Comparison of ENCODE assay signal across 7 cellular contexts in the genomic region with DNA sequence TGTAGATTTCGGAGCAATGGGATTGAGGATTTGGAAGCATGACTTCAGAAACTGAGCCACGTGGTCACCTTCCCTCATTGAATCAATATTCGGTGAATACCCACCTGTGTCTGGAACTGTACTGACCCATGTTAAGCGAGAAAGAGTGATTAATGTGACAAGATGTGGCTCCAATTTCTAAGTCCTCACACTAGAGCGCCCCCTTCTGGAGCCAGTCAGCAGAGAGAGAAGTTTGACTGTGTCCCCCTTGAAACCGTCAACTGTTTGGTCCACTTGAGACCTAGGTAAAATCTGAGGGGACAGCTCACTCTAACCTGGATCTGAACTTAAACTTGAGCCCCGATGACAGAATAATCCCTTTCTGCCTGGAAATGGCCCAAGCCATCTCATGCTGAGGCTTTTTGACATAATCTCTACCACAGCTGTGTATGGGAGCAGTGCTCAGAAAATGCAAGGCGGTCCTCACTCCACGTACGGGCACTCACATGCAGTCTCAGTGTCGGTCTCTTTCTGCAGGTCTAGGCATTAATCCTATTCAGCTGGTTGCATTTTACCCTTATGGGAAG. TPM values are rescaled to one million over a fixed set of nuclear protein-coding genes. Genes with fewer than 3 reads are reported as not detected.
DNase-seq lines count a peak whose midpoint lies in the region; ATAC-seq and TF ChIP-seq lines count a peak whose summit lies in the region.

No MANE protein-coding gene starts in this region.

- no peaks in the 10 kb centered on the region for H3K27me3 Mint-ChIP-seq in activated CD4-positive, alpha-beta T cell treated with anti-CD3 and anti-CD28 coated beads, Interleukin-2, amount 10 ng/mL, durations not matched to agents 7 days and 5 days

- no peak for DNase-seq in HFF-Myc (ENCODE audit: extremely low read depth, low read depth)
- peak; percentile 36 for DNase-seq in activated CD4-positive, alpha-beta T cell treated with anti-CD3 and anti-CD28 coated beads, Interleukin-2, amount 10 ng/mL, durations not matched to agents 7 days and 5 days
- DNase-seq in foreskin fibroblast: no peak
- peak; percentile 19 for DNase-seq in stimulated activated CD8-positive, alpha-beta memory T cell treated with anti-CD3 and anti-CD28 coated beads, Interleukin-4, amount 100 ng/mL, for 24 hours (ENCODE audit: low read depth)
- no peak for DNase-seq in tibial nerve (ENCODE audit: low spot score in 2 of 2)
- no peak for DNase-seq in occipital lobe (lab: John Stamatoyannopoulos, UW)

- H3K27ac ChIP-seq in tibial nerve: peak overlapping the region in 2 of 4 donors; percentile 42 to 82

- CTCF ChIA-PET in activated CD4-positive, alpha-beta T cell treated with anti-CD3 and anti-CD28 coated beads, Interleukin-2, amount 10 ng/mL, durations not matched to agents 7 days and 5 days (lab: Charles Lee): interaction anchor here (0.6 to 2.5 kb wide), 6 partner anchors 8 to 488 kb away, joined by 3 to 8 read pairs (median 4); no protein-coding TSS in a partner anchor

- 82 to 84% methylated on average over 11 of the region's 11 CpGs for WGBS in tibial nerve, 2 donors

- TF ChIP-seq POLR2A in tibial nerve (IDR thresholded peaks at IDR 0.05): no peak

- peaks cover 0 to 81% (median 27%) of the 10 kb centered on the region in 4 donors for H3K4me1 ChIP-seq in tibial nerve

- no peak for TF ChIP-seq EP300 in tibial nerve (IDR thresholded peaks at IDR 0.05)

- H3K36me3 Mint-ChIP-seq in activated CD4-positive, alpha-beta T cell treated with anti-CD3 and anti-CD28 coated beads, Interleukin-2, amount 10 ng/mL, durations not matched to agents 7 days and 5 days (ENCODE audit: low read depth): peaks cover 11% of the 10 kb centered on the region

- no peaks in the 10 kb centered on the region for H3K9me3 ChIP-seq in tibial nerve

- POLR2A ChIA-PET in activated CD4-positive, alpha-beta T cell treated with anti-CD3 and anti-CD28 coated beads, Interleukin-2, amount 10 ng/mL, durations not matched to agents 7 days and 5 days (lab: Charles Lee): no interaction called here

- peaks cover 0 to 17% (median 0%) of the 10 kb centered on the region in 3 donors for H3K36me3 ChIP-seq in tibial nerve

- no peaks in the 10 kb centered on the region for H3K27me3 ChIP-seq in tibial nerve

- ATAC-seq in HG02981 (IDR thresholded peaks at IDR 0.05; ENCODE audit: unreplicated experiment): no peak

- TF ChIP-seq CTCF in HFF-Myc (IDR thresholded peaks at IDR 0.05; ENCODE audit: low read depth, low read length, missing control alignments): peak; percentile 61
- peak; percentile 37 for TF ChIP-seq CTCF in foreskin fibroblast (IDR thresholded peaks at IDR 0.05; ENCODE audit: low read depth, low read length)
- TF ChIP-seq CTCF in tibial nerve (IDR thresholded peaks at IDR 0.05): peak in 2 of 5 experiments; percentile 9 to 11

- H3K4me3 Mint-ChIP-seq in activated CD4-positive, alpha-beta T cell treated with anti-CD3 and anti-CD28 coated beads, Interleukin-2, amount 10 ng/mL, durations not matched to agents 7 days and 5 days: no peak overlapping the region

- H3K9me3 Mint-ChIP-seq in activated CD4-positive, alpha-beta T cell treated with anti-CD3 and anti-CD28 coated beads, Interleukin-2, amount 10 ng/mL, durations not matched to agents 7 days and 5 days: no peaks in the 10 kb centered on the region

- H3K4me3 ChIP-seq in HFF-Myc (replicated peaks; ENCODE audit: low read depth, low read length) (no peak overlapping the region), foreskin fibroblast (ENCODE audit: low read depth in 1 of 2, low read length in 2 of 2) (no peak overlapping the region), tibial nerve (no peak overlapping the region)

- H3K27ac Mint-ChIP-seq in activated CD4-positive, alpha-beta T cell treated with anti-CD3 and anti-CD28 coated beads, Interleukin-2, amount 10 ng/mL, durations not matched to agents 7 days and 5 days: no peak overlapping the region

- no peaks in the 10 kb centered on the region for H3K4me1 Mint-ChIP-seq in activated CD4-positive, alpha-beta T cell treated with anti-CD3 and anti-CD28 coated beads, Interleukin-2, amount 10 ng/mL, durations not matched to agents 7 days and 5 days

RNA-seq across cellular contexts. Expression of a gene that starts 47.8 kb away (rescaled TPM):
- total RNA-seq in activated CD4-positive, alpha-beta T cell treated with anti-CD3 and anti-CD28 coated beads, Interleukin-2, amount 10 ng/mL, durations not matched to agents 7 days and 5 days: 10 to 100 TPM; 45.1 to 47.7 TPM
- total RNA-seq in tibial nerve: 10 to 100 TPM; 28.8 to 46.9 (median 36.4) TPM
- 6.7 TPM for total RNA-seq in occipital lobe

Comparison
In these comparisons a context has a peak if more than half of its experiments do, and no peak if none do; other contexts are left out.
1. DNase-seq: peak in activated CD4-positive, alpha-beta T cell treated with anti-CD3 and anti-CD28 coated beads, Interleukin-2, amount 10 ng/mL, durations not matched to agents 7 days and 5 days (single experiment) and stimulated activated CD8-positive, alpha-beta memory T cell treated with anti-CD3 and anti-CD28 coated beads, Interleukin-4, amount 100 ng/mL, for 24 hours (single experiment); none in HFF-Myc (single experiment), foreskin fibroblast (0 of 2), tibial nerve (0 of 2) and occipital lobe (single experiment).